ENCODE assay signal across 11 cellular contexts in the genomic region with DNA sequence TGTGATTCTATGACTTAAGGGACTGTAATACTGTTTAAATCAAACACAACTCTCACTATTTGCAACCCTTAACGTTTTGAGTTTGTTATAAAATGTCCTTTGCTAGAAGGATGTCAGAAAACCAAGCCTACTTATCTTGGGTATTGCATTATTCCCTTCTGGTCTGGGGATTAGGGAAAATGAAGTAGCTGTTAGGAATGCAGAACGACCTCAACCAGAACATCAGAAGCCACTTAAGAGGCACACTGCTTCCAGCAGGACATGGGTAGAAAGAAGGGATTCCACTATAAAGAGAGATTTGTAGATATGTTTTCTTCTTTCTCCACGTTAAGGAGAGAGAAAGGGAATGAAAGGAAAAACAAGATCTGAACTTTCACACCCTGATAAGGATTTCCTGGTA.
DNase-seq lines count a peak whose midpoint lies in the region; ATAC-seq and TF ChIP-seq lines count a peak whose summit lies in the region.
"Had no signal": no experiment of that assay in that cellular context is flagged by ENCODE, and none has a peak within 500 bp of the region (broad histone marks: within the 10 kb centered on the region; RNA-seq: fewer than 3 reads in every experiment).

No MANE protein-coding gene starts in this region.

- no peak overlapping the region for H3K4me2 ChIP-seq in osteoblast (ENCODE audit: insufficient read depth, low read length)

- H3K9me3 ChIP-seq in osteoblast (ENCODE audit: low read depth, low read length) = no peaks in the 10 kb centered on the region
- H3K9me3 ChIP-seq: heart right ventricle had no signal

- no peaks in the 10 kb centered on the region for H4K20me1 ChIP-seq in osteoblast (ENCODE audit: insufficient read depth, low read length)

- H3K36me3 ChIP-seq in osteoblast (ENCODE audit: insufficient read depth, low read length) = no peaks in the 10 kb centered on the region
- H3K36me3 ChIP-seq: heart right ventricle had no signal

- H3K27ac ChIP-seq in osteoblast (ENCODE audit: low read depth, low read length) = no peak overlapping the region

- H3K79me2 ChIP-seq in osteoblast (ENCODE audit: insufficient read depth, low read length) = no peaks in the 10 kb centered on the region

- TF ChIP-seq CTCF in foreskin fibroblast (IDR thresholded peaks at IDR 0.05; ENCODE audit: low read depth, low read length) = no peak
- TF ChIP-seq CTCF in osteoblast (IDR thresholded peaks at IDR 0.05; ENCODE audit: extremely low read depth, low read depth, low read length) = no peak

- ATAC-seq in GM21737 (IDR thresholded peaks at IDR 0.05; ENCODE audit: unreplicated experiment) = no peak

- no peaks in the 10 kb centered on the region for H3K4me1 ChIP-seq in osteoblast (ENCODE audit: insufficient read depth, low read length)

- H3K4me3 ChIP-seq in foreskin fibroblast (ENCODE audit: low read depth in 1 of 2, low read length in 2 of 2) (no peak overlapping the region), osteoblast (ENCODE audit: insufficient read depth, low read length) (no peak overlapping the region)
- H3K4me3 ChIP-seq: heart right ventricle had no signal

- peaks cover 5% of the 10 kb centered on the region for H3K27me3 ChIP-seq in osteoblast (ENCODE audit: insufficient read depth, low read length)
- H3K27me3 ChIP-seq: heart right ventricle had no signal

- no peak overlapping the region for H2AFZ ChIP-seq in osteoblast (ENCODE audit: low read length)

- DNase-seq in EH (ENCODE audit: low read depth) (peak; percentile 68), amniotic epithelial cell (ENCODE audit: low read depth) (peak; percentile 80), foreskin fibroblast (peak; percentile 74 to 87), osteoblast (ENCODE audit: insufficient read length, low spot score, missing footprints) (peak; percentile 55), T1000 (lab: John Stamatoyannopoulos, UW) (no peak), NCI-H2107 treated with DMSO at 0.1 percent for 48 hours (lab: John Stamatoyannopoulos, UW; ENCODE audit: unreplicated experiment) (no peak), kidney glomerular epithelial cell (lab: John Stamatoyannopoulos, UW) (no peak)
- DNase-seq: heart right ventricle; NCI-H1417 treated with DMSO at 0.1 percent for 48 hours; stimulated activated naive CD4-positive, alpha-beta T cell treated with Interleukin-2 at 50 U/mL for 16 hours had no signal

Comparison
In these comparisons a context has a peak if more than half of its experiments do, and no peak if none do; other contexts are left out.
1. DNase-seq: peak in EH (single experiment), amniotic epithelial cell (single experiment), foreskin fibroblast (2 of 2) and osteoblast (single experiment); none in T1000 (single experiment), NCI-H2107 treated with DMSO at 0.1 percent for 48 hours (single experiment) and kidney glomerular epithelial cell (single experiment).